ENCODE assay signal across 1 cellular context in the genomic region with DNA sequence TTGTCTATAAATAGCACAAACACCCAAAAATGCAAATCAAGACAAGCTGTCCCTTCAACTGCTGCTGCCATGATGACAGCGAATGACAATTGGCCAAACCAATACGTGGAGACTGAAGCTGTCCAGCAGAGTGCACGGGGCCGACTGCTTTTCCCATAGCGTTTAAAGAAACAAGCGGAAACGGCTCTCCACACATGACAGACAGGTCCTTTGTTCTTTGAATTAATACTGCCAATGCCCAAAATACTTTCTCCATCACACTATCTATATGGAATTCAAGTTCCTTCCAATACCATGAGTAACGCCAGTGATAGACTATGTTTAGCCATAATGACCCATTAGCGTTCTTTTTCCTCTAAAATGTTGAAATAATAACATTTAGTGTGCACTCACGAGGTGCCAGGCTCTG.
TF ChIP-seq lines count a peak whose summit lies in the region.

No MANE protein-coding gene starts in this region.

TF ChIP-seq in A549, 52 proteins besides CTCF, POLR2A, EP300 and RAD21:
- TF ChIP-seq, protein P1, sequence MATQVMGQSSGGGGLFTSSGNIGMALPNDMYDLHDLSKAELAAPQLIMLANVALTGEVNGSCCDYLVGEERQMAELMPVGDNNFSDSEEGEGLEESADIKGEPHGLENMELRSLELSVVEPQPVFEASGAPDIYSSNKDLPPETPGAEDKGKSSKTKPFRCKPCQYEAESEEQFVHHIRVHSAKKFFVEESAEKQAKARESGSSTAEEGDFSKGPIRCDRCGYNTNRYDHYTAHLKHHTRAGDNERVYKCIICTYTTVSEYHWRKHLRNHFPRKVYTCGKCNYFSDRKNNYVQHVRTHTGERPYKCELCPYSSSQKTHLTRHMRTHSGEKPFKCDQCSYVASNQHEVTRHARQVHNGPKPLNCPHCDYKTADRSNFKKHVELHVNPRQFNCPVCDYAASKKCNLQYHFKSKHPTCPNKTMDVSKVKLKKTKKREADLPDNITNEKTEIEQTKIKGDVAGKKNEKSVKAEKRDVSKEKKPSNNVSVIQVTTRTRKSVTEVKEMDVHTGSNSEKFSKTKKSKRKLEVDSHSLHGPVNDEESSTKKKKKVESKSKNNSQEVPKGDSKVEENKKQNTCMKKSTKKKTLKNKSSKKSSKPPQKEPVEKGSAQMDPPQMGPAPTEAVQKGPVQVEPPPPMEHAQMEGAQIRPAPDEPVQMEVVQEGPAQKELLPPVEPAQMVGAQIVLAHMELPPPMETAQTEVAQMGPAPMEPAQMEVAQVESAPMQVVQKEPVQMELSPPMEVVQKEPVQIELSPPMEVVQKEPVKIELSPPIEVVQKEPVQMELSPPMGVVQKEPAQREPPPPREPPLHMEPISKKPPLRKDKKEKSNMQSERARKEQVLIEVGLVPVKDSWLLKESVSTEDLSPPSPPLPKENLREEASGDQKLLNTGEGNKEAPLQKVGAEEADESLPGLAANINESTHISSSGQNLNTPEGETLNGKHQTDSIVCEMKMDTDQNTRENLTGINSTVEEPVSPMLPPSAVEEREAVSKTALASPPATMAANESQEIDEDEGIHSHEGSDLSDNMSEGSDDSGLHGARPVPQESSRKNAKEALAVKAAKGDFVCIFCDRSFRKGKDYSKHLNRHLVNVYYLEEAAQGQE (IDR thresholded peaks at IDR 0.05), result no peak
- TF ChIP-seq HOXA7 (CRISPR knock-in tag; IDR thresholded peaks at IDR 0.05), result no peak
- no peak for TF ChIP-seq HOXB13 (CRISPR knock-in tag; IDR thresholded peaks at IDR 0.05; ENCODE audit: low read depth)
- no peak for TF ChIP-seq POLR2AphosphoS2 (conservative IDR thresholded peaks at IDR 0.05; ENCODE audit: low read length)
- TF ChIP-seq GATA3 (IDR thresholded peaks at IDR 0.05; ENCODE audit: borderline replicate concordance), result no peak
- TF ChIP-seq, protein P2, sequence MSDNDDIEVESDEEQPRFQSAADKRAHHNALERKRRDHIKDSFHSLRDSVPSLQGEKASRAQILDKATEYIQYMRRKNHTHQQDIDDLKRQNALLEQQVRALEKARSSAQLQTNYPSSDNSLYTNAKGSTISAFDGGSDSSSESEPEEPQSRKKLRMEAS (IDR thresholded peaks at IDR 0.05), result no peak
- TF ChIP-seq CBX8 (IDR thresholded peaks at IDR 0.05), result no peak
